In genomic region chr5:177440990-177441780, GRCh38 we compare ENCODE assay signal across 1 cellular context.
TF ChIP-seq lines count a peak whose summit lies in the region.

No MANE protein-coding gene starts in this region.

TF ChIP-seq in HepG2, 621 proteins besides CTCF, POLR2A, EP300 and RAD21:
- TF ChIP-seq MIER3 (CRISPR knock-in tag; IDR thresholded peaks at IDR 0.05; ENCODE audit: borderline replicate concordance), result no peak
- TF ChIP-seq AGO2 (optimal IDR thresholded peaks at IDR 0.05; ENCODE audit: low read depth, low read length), result peak; percentile 85
- TF ChIP-seq AKAP8 (CRISPR knock-in tag; IDR thresholded peaks at IDR 0.05), result peak; percentile 13; the same call in 1 of the 2 replicates
- peak; percentile 38; the same call in 1 of the 2 replicates for TF ChIP-seq POLR2G (IDR thresholded peaks at IDR 0.05; ENCODE audit: low read depth, low read length)
- no peak for TF ChIP-seq ZNF703 (CRISPR knock-in tag; IDR thresholded peaks at IDR 0.05; ENCODE audit: borderline replicate concordance)
- 0 out of 2 replicates have a peak, but pooled peaks have one; percentile 44 for TF ChIP-seq HNRNPL (IDR thresholded peaks at IDR 0.05; ENCODE audit: low read depth, low read length)
- peak; percentile 64 for TF ChIP-seq RBFOX2 (IDR thresholded peaks at IDR 0.05; ENCODE audit: low read depth, low read length)
TF ChIP-seq in HepG2: peak in this region for 5.
